ENCODE assay signal across 21 cellular contexts in genomic region chr21:23111070-23111605, GRCh38.
"Had no signal": no experiment of that assay in that cellular context is flagged by ENCODE, and none has a peak within 500 bp of the region (broad histone marks: within the 10 kb centered on the region; RNA-seq: fewer than 3 reads in every experiment).

No MANE protein-coding gene starts in this region.

- H3K4me3 ChIP-seq: ovary, prostate gland had no signal

- H3K4me3 Mint-ChIP-seq: activated B cell treated with CpG ODN at 0.5 μM for 24 hours; activated CD4-positive, alpha-beta memory T cell treated with anti-CD3 and anti-CD28 coated beads for 36 hours; activated CD4-positive, alpha-beta T cell treated with anti-CD3 and anti-CD28 coated beads for 36 hours; activated naive CD4-positive, alpha-beta T cell treated with anti-CD3 and anti-CD28 coated beads, Interleukin-2, amount 10 ng/mL, durations not matched to agents 7 days and 5 days; activated naive CD8-positive, alpha-beta T cell treated with anti-CD3 and anti-CD28 coated beads, Interleukin-2, amount 50 U/mL, for 24 hours; activated T-cell treated with anti-CD3 and anti-CD28 coated beads, Interleukin-2, amount 50 U/mL, for 72 hours; natural killer cell had no signal

- H3K9me3 Mint-ChIP-seq: activated B cell treated with CpG ODN at 0.5 μM for 24 hours; activated naive CD4-positive, alpha-beta T cell treated with anti-CD3 and anti-CD28 coated beads, Interleukin-2, amount 10 ng/mL, durations not matched to agents 7 days and 5 days; activated naive CD8-positive, alpha-beta T cell treated with anti-CD3 and anti-CD28 coated beads, Interleukin-2, amount 50 U/mL, for 24 hours; activated T-cell treated with anti-CD3 and anti-CD28 coated beads, Interleukin-2, amount 50 U/mL, for 72 hours had no signal

- H3K27ac ChIP-seq: foreskin keratinocyte, ovary, prostate gland had no signal

- H3K27me3 ChIP-seq: foreskin keratinocyte, ovary had no signal

- H3K9me3 ChIP-seq: ovary, prostate gland had no signal

- H3K4me1 ChIP-seq: foreskin keratinocyte, prostate gland had no signal

- DNase-seq: activated B cell treated with CpG ODN at 0.5 μM for 24 hours; activated CD4-positive, alpha-beta memory T cell treated with anti-CD3 and anti-CD28 coated beads for 36 hours; activated CD4-positive, alpha-beta T cell treated with anti-CD3 and anti-CD28 coated beads for 36 hours; activated effector memory CD4-positive, alpha-beta T cell treated with Interleukin-2 at 50 U/mL for 16 hours; activated naive CD4-positive, alpha-beta T cell treated with anti-CD3 and anti-CD28 coated beads, Interleukin-2, amount 10 ng/mL, durations not matched to agents 7 days and 5 days; activated naive CD8-positive, alpha-beta T cell treated with anti-CD3 and anti-CD28 coated beads, Interleukin-2, amount 50 U/mL, for 24 hours; activated T-cell treated with anti-CD3 and anti-CD28 coated beads, Interleukin-2, amount 50 U/mL, for 72 hours; cerebellar nuclear complex; cortex of kidney; foreskin keratinocyte; kidney; midbrain; natural killer cell; ovary; right cardiac atrium; stimulated activated CD4-positive, alpha-beta T cell treated with anti-CD3 and anti-CD28 coated beads, Interleukin-12 subunit alpha, Interleukin-12 subunit beta, amount 100 ng/mL, for 4 hours; stimulated activated CD4-positive, alpha-beta T cell treated with anti-CD3 and anti-CD28 coated beads, Interleukin-4, amount 100 ng/mL, for 4 hours; stimulated activated naive CD8-positive, alpha-beta T cell treated with anti-CD3 and anti-CD28 coated beads, Interleukin-15, Interleukin-2, amounts not matched to agents 100 U/mL and 50 U/mL, for 24 hours; T-helper 1 cell had no signal

- FAIRE-seq: kidney, TTC549 had no signal

- H3K27me3 Mint-ChIP-seq: activated B cell treated with CpG ODN at 0.5 μM for 24 hours; activated CD4-positive, alpha-beta memory T cell treated with anti-CD3 and anti-CD28 coated beads for 36 hours; activated CD4-positive, alpha-beta T cell treated with anti-CD3 and anti-CD28 coated beads for 36 hours; activated naive CD4-positive, alpha-beta T cell treated with anti-CD3 and anti-CD28 coated beads, Interleukin-2, amount 10 ng/mL, durations not matched to agents 7 days and 5 days; activated naive CD8-positive, alpha-beta T cell treated with anti-CD3 and anti-CD28 coated beads, Interleukin-2, amount 50 U/mL, for 24 hours had no signal

- H3K27ac Mint-ChIP-seq: activated B cell treated with CpG ODN at 0.5 μM for 24 hours; activated CD4-positive, alpha-beta memory T cell treated with anti-CD3 and anti-CD28 coated beads for 36 hours; activated CD4-positive, alpha-beta T cell treated with anti-CD3 and anti-CD28 coated beads for 36 hours; activated naive CD4-positive, alpha-beta T cell treated with anti-CD3 and anti-CD28 coated beads, Interleukin-2, amount 10 ng/mL, durations not matched to agents 7 days and 5 days; activated naive CD8-positive, alpha-beta T cell treated with anti-CD3 and anti-CD28 coated beads, Interleukin-2, amount 50 U/mL, for 24 hours; activated T-cell treated with anti-CD3 and anti-CD28 coated beads, Interleukin-2, amount 50 U/mL, for 72 hours; natural killer cell had no signal

- H3K36me3 ChIP-seq: ovary, prostate gland had no signal

- H3K4me1 Mint-ChIP-seq: activated B cell treated with CpG ODN at 0.5 μM for 24 hours; activated CD4-positive, alpha-beta T cell treated with anti-CD3 and anti-CD28 coated beads for 36 hours; activated naive CD4-positive, alpha-beta T cell treated with anti-CD3 and anti-CD28 coated beads, Interleukin-2, amount 10 ng/mL, durations not matched to agents 7 days and 5 days; activated naive CD8-positive, alpha-beta T cell treated with anti-CD3 and anti-CD28 coated beads, Interleukin-2, amount 50 U/mL, for 24 hours; natural killer cell had no signal

- ATAC-seq: activated CD4-positive, alpha-beta T cell treated with anti-CD3 and anti-CD28 coated beads for 36 hours; activated naive CD8-positive, alpha-beta T cell treated with anti-CD3 and anti-CD28 coated beads, Interleukin-2, amount 50 U/mL, for 24 hours; activated T-cell treated with anti-CD3 and anti-CD28 coated beads, Interleukin-2, amount 50 U/mL, for 72 hours; foreskin keratinocyte; natural killer cell; right cardiac atrium; stimulated activated naive CD8-positive, alpha-beta T cell treated with anti-CD3 and anti-CD28 coated beads, Interleukin-15, Interleukin-2, amounts not matched to agents 100 U/mL and 50 U/mL, for 24 hours had no signal

- H3K36me3 Mint-ChIP-seq: activated CD4-positive, alpha-beta memory T cell treated with anti-CD3 and anti-CD28 coated beads for 36 hours; activated naive CD4-positive, alpha-beta T cell treated with anti-CD3 and anti-CD28 coated beads, Interleukin-2, amount 10 ng/mL, durations not matched to agents 7 days and 5 days; natural killer cell had no signal
